ENCODE assay signal across 8 cellular contexts in the genomic region with DNA sequence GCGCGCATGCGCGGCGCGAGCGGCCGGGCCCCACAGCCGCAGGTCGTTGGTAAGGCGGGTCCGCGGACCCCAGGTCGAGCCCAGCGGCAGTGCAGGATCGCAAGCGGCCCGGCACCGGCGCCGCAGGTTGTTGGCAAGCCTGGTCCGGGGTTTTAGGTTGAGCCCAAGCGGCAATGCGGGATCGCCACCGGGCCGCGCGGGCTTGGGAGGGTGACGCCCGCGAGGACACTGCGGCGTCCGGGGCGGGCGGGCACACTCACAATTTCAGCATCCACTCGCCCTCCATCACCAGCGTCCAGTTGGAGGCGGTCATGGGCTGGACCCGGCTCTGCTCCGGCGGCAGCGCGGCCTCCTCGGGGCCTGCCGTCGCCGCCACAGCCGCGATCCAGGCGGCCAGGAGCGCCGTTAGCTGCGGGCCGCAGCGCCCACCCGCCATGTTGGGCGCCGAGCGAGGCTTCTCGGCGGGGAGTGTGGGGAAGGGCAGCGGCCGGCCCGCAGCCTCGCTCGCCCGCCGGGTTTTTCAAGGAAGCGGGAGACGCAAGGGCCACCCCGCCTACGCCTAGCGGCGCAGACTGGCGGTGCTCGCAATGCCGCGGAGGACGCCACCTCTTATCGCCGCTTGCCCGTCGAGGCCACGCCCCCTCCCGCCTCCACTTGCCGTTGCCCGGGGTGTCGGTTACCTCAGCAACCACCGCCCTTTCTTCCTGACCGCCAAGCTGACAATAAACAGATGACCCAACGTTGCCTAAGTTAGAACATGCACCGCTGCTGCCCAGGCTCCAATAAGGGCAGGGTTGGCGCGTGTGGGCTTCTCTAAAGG. TPM values are rescaled to one million over a fixed set of nuclear protein-coding genes. Genes with fewer than 3 reads are reported as not detected.
DNase-seq lines count a peak whose midpoint lies in the region; ATAC-seq and TF ChIP-seq lines count a peak whose summit lies in the region.

Gene TMX4 (minus strand): TSS at position 584 of the 820 bp plus-strand sequence. CDS start 148 bp downstream, at position 436.

- no peaks in the 10 kb centered on the region for H3K36me3 ChIP-seq in lower lobe of right lung

- ATAC-seq in CD4-positive, alpha-beta T cell (ENCODE audit: poor library complexity) = peak; percentile 71
- ATAC-seq in GM19397 (IDR thresholded peaks at IDR 0.05; ENCODE audit: unreplicated experiment) (peak; percentile 88), HG03571 (IDR thresholded peaks at IDR 0.05; ENCODE audit: unreplicated experiment) (peak; percentile 87), lower lobe of right lung (peak; percentile 98)
- ATAC-seq in activated CD8-positive, alpha-beta T cell treated with anti-CD3 and anti-CD28 coated beads for 36 hours = peak; percentile 88

- H3K36me3 Mint-ChIP-seq in CD4-positive, alpha-beta T cell (ENCODE audit: low read depth) = peaks cover 14% of the 10 kb centered on the region
- no peaks in the 10 kb centered on the region for H3K36me3 Mint-ChIP-seq in activated CD8-positive, alpha-beta T cell treated with anti-CD3 and anti-CD28 coated beads for 36 hours (ENCODE audit: low read depth)

- intact Hi-C loops in CD4-positive, alpha-beta T cell (cut with DNase I, micrococcal nuclease) = loop anchor here in 1 of 2 experiments (10.0 kb wide), 1 partner anchor 55 kb away; no protein-coding TSS in a partner anchor
- intact Hi-C loops in activated CD8-positive, alpha-beta T cell treated with anti-CD3 and anti-CD28 coated beads for 36 hours (cut with micrococcal nuclease) = no loop called here
- intact Hi-C loops in lower lobe of right lung (cut with DNase I) = no loop called here

- POLR2A ChIA-PET in CD4-positive, alpha-beta T cell (lab: Charles Lee) = interaction anchor here (0.9 to 2.0 kb wide), 4 partner anchors 11 to 195 kb away, joined by 3 to 10 read pairs (median 5); no protein-coding TSS in a partner anchor
- POLR2A ChIA-PET in activated CD8-positive, alpha-beta T cell treated with anti-CD3 and anti-CD28 coated beads for 36 hours (lab: Charles Lee) = interaction anchor here (1.3 kb wide), 1 partner anchor 29 kb away, joined by 3 read pairs; no protein-coding TSS in a partner anchor

- CTCF ChIA-PET in CD4-positive, alpha-beta T cell (lab: Charles Lee) = interaction anchor here (1.0 to 3.2 kb wide), 3 partner anchors 24 to 83 kb away, joined by 3 to 19 read pairs (median 3); no protein-coding TSS in a partner anchor
- CTCF ChIA-PET in activated CD8-positive, alpha-beta T cell treated with anti-CD3 and anti-CD28 coated beads for 36 hours (lab: Charles Lee) = interaction anchor here (3.3 kb wide), 1 partner anchor 703 kb away, joined by 16 read pairs; no protein-coding TSS in a partner anchor

- H3K9me3 Mint-ChIP-seq in CD4-positive, alpha-beta T cell = no peaks in the 10 kb centered on the region
- H3K9me3 Mint-ChIP-seq in activated CD8-positive, alpha-beta T cell treated with anti-CD3 and anti-CD28 coated beads for 36 hours = no peaks in the 10 kb centered on the region

- no peaks in the 10 kb centered on the region for H3K9me3 ChIP-seq in CD4-positive, alpha-beta T cell (ENCODE audit: control insufficient read depth, low read length)
- no peaks in the 10 kb centered on the region for H3K9me3 ChIP-seq in lower lobe of right lung

- H3K4me3 ChIP-seq in lower lobe of right lung = peak within 1 kb of the TSS; percentile 84

- H3K4me3 Mint-ChIP-seq in CD4-positive, alpha-beta T cell = peak within 1 kb of the TSS; percentile 93
- H3K4me3 Mint-ChIP-seq in activated CD8-positive, alpha-beta T cell treated with anti-CD3 and anti-CD28 coated beads for 36 hours = no peak within 1 kb of the TSS

- DNase-seq in CD4-positive, alpha-beta T cell = peak; percentile 72 to 87 (median 84)
- DNase-seq in NCI-H774 (lab: John Stamatoyannopoulos, UW) = peak; percentile 96
- DNase-seq in activated CD8-positive, alpha-beta T cell treated with anti-CD3 and anti-CD28 coated beads for 36 hours = peak; percentile 96
- DNase-seq in ecto neural progenitor cell (ENCODE audit: low spot score) = peak; percentile 98
- DNase-seq in lower lobe of right lung = peak; percentile 100
- peak; percentile 75 to 91 (median 82) for DNase-seq in stimulated activated CD4-positive, alpha-beta T cell treated with anti-CD3 and anti-CD28 coated beads, TNF-alpha, amount 100 ng/mL, for 24 hours (ENCODE audit: low read depth in 3 of 3)

- peak; percentile 13 for TF ChIP-seq CTCF in CD4-positive, alpha-beta T cell (IDR thresholded peaks at IDR 0.05)
- peak; percentile 15 for TF ChIP-seq CTCF in activated CD8-positive, alpha-beta T cell treated with anti-CD3 and anti-CD28 coated beads for 36 hours (IDR thresholded peaks at IDR 0.05)
- TF ChIP-seq CTCF in lower lobe of right lung (IDR thresholded peaks at IDR 0.05) = peak; percentile 51

- H3K4me1 ChIP-seq in lower lobe of right lung = peaks cover 8% of the 10 kb centered on the region

- H3K27me3 ChIP-seq in CD4-positive, alpha-beta T cell (ENCODE audit: control insufficient read depth, insufficient read depth, low read length) = no peaks in the 10 kb centered on the region
- H3K27me3 ChIP-seq in lower lobe of right lung (ENCODE audit: low read depth) = no peaks in the 10 kb centered on the region

- peak within 1 kb of the TSS; percentile 85 for H3K27ac Mint-ChIP-seq in CD4-positive, alpha-beta T cell
- peak within 1 kb of the TSS; percentile 82 for H3K27ac Mint-ChIP-seq in activated CD8-positive, alpha-beta T cell treated with anti-CD3 and anti-CD28 coated beads for 36 hours

- peak within 1 kb of the TSS; percentile 85 for H3K27ac ChIP-seq in CD4-positive, alpha-beta T cell (ENCODE audit: low read depth, low read length)
- peak within 1 kb of the TSS; percentile 99 for H3K27ac ChIP-seq in lower lobe of right lung

- H3K27me3 Mint-ChIP-seq in CD4-positive, alpha-beta T cell = no peaks in the 10 kb centered on the region
- H3K27me3 Mint-ChIP-seq in activated CD8-positive, alpha-beta T cell treated with anti-CD3 and anti-CD28 coated beads for 36 hours = no peaks in the 10 kb centered on the region

- peaks cover 38% of the 10 kb centered on the region for H3K4me1 Mint-ChIP-seq in CD4-positive, alpha-beta T cell (ENCODE audit: low read depth)
- peaks cover 30% of the 10 kb centered on the region for H3K4me1 Mint-ChIP-seq in activated CD8-positive, alpha-beta T cell treated with anti-CD3 and anti-CD28 coated beads for 36 hours (ENCODE audit: low read depth)

RNA-seq across cellular contexts. Expression of gene TMX4, which starts in this region (rescaled TPM):
- 10 to 100 TPM; 39.8 to 47.9 TPM for total RNA-seq in CD4-positive, alpha-beta T cell
- total RNA-seq in activated CD8-positive, alpha-beta T cell treated with anti-CD3 and anti-CD28 coated beads for 36 hours = 10 to 100 TPM; 21.2 to 21.8 TPM
- total RNA-seq in lower lobe of right lung = 35.7 TPM

Comparison
In these comparisons a context has a peak if more than half of its experiments do, and no peak if none do; other contexts are left out.
1. Peak in every context shown above with its lines: DNase-seq, ATAC-seq, H3K4me3 ChIP-seq and H3K27ac ChIP-seq.